ENCODE assay signal across 20 cellular contexts in the genomic region with DNA sequence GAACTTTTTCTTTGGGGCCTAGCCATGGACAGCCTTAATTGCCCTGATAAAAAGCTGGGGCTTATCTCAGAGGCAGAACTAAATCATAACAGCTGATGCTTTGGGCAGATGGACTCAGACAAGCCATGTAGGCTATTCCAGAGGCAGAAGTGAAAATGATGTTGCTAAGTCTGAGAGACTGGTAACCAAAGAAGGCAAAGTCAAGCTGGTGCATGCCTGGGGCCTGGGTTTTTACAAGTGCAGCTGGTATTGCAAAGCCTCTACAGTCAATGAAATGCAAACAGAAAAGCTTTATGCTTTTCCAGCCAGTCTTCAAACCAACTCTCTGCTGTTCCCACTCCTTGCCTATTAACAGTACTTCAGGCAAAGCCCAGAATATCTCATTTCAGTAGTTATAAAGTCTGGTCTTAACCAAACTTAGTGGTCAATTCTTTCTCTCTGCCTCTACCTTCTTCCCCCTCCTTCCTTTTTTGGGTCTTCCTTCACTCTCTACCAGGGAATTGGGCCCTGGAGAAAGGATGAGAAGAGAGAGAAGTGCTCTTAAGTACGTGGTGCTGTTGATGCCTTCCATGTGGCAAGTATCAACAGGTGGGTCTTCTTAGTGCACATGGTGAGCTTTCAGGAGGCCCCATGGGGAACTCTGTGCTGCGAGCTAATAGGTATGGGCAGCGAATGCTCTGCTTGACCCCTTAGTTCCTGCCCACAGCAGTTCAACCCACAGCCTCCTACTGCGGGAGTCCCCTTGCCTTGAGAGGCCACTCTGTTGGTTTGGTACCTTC. TPM values are rescaled to one million over a fixed set of nuclear protein-coding genes. Genes with fewer than 3 reads are reported as not detected.
DNase-seq lines count a peak whose midpoint lies in the region; ATAC-seq and TF ChIP-seq lines count a peak whose summit lies in the region.
"Had no signal": no experiment of that assay in that cellular context is flagged by ENCODE, and none has a peak within 500 bp of the region (broad histone marks: within the 10 kb centered on the region; RNA-seq: fewer than 3 reads in every experiment).

No MANE protein-coding gene starts in this region.

- H3K27me3 ChIP-seq in SJCRH30 (no peaks in the 10 kb centered on the region), heart right ventricle (peaks cover 0 to 93% (median 0%) of the 10 kb centered on the region in 7 donors)
- H3K27me3 ChIP-seq: pancreas, uterus had no signal

- DNase-seq in NCI-H1105 treated with DMSO at 0.1 percent for 48 hours (lab: John Stamatoyannopoulos, UW) (peak; percentile 32), SJCRH30 (peak; percentile 77 to 89), glomerular visceral epithelial cell (ENCODE audit: extremely low spot score) (no peak), heart right ventricle (no peak), CD14-positive monocyte (ENCODE audit: low spot score) (no peak)
- DNase-seq: activated CD4-positive, alpha-beta T cell treated with anti-CD3 and anti-CD28 coated beads for 36 hours; activated naive CD4-positive, alpha-beta T cell treated with anti-CD3 and anti-CD28 coated beads, Interleukin-2, amount 10 ng/mL, durations not matched to agents 7 days and 5 days; brain microvascular endothelial cell; DMS53; HCEC 1CT; NCI-H446; pancreas; RPMI8226; uterus had no signal

- TF ChIP-seq CTCF in heart right ventricle (IDR thresholded peaks at IDR 0.05), result no peak
- no peak for TF ChIP-seq CTCF in CD14-positive monocyte (IDR thresholded peaks at IDR 0.05)

- peaks cover 0 to 8% (median 0%) of the 10 kb centered on the region in 7 donors for H3K9me3 Mint-ChIP-seq in CD14-positive monocyte
- H3K9me3 Mint-ChIP-seq: activated naive CD4-positive, alpha-beta T cell treated with anti-CD3 and anti-CD28 coated beads, Interleukin-2, amount 10 ng/mL, durations not matched to agents 7 days and 5 days; stimulated activated naive CD8-positive, alpha-beta T cell treated with anti-CD3 and anti-CD28 coated beads, Interleukin-15, Interleukin-2, amounts not matched to agents 100 ng/mL and 50 ng/mL, for 24 hours had no signal

- WGBS in heart right ventricle, 2 donors, result 96 to 100% methylated on average over 4 of the region's 4 CpGs

- intact Hi-C loops in heart right ventricle (cut with DNase I), result loop anchor here in 5 of 10 donors (5.0 to 10.0 kb wide), 3 partner anchors 52 to 769 kb away; a partner anchor contains a TSS
- intact Hi-C loops in CD14-positive monocyte (cut with micrococcal nuclease), result loop anchor here in 1 of 2 donors (10.0 kb wide), 1 partner anchor 519 kb away; no protein-coding TSS in a partner anchor

- H3K36me3 ChIP-seq in SJCRH30, result no peaks in the 10 kb centered on the region
- no peaks in the 10 kb centered on the region for H3K36me3 ChIP-seq in heart right ventricle
- H3K36me3 ChIP-seq: brain microvascular endothelial cell, pancreas, uterus had no signal

- H3K4me3 ChIP-seq in SJCRH30, result no peak overlapping the region
- no peak overlapping the region for H3K4me3 ChIP-seq in heart right ventricle
- H3K4me3 ChIP-seq: pancreas, uterus had no signal

- H3K27ac ChIP-seq in SJCRH30 (peak overlapping the region; percentile 74), heart right ventricle (no peak overlapping the region)
- H3K27ac ChIP-seq: brain microvascular endothelial cell, pancreas, uterus had no signal

- H3K27ac Mint-ChIP-seq in CD14-positive monocyte, result peak overlapping the region in 1 of 7 donors; percentile 40
- H3K27ac Mint-ChIP-seq: activated CD4-positive, alpha-beta T cell treated with anti-CD3 and anti-CD28 coated beads for 36 hours; activated naive CD4-positive, alpha-beta T cell treated with anti-CD3 and anti-CD28 coated beads, Interleukin-2, amount 10 ng/mL, durations not matched to agents 7 days and 5 days; stimulated activated naive CD8-positive, alpha-beta T cell treated with anti-CD3 and anti-CD28 coated beads, Interleukin-15, Interleukin-2, amounts not matched to agents 100 ng/mL and 50 ng/mL, for 24 hours had no signal

- peak; percentile 42 for ATAC-seq in GM18502 (IDR thresholded peaks at IDR 0.05; ENCODE audit: poor library complexity, unreplicated experiment)
- peak; percentile 47 for ATAC-seq in GM21723 (IDR thresholded peaks at IDR 0.05; ENCODE audit: unreplicated experiment)
- ATAC-seq in heart right ventricle, result no peak
- ATAC-seq: activated CD4-positive, alpha-beta T cell treated with anti-CD3 and anti-CD28 coated beads for 36 hours; pancreas had no signal

- peaks cover 87 to 95% (median 93%) of the 10 kb centered on the region in 3 donors for H3K27me3 Mint-ChIP-seq in CD14-positive monocyte (ENCODE audit: low read depth in 3 of 3)

- peaks cover 23% of the 10 kb centered on the region for H3K4me1 Mint-ChIP-seq in CD14-positive monocyte

- H3K9me3 ChIP-seq in SJCRH30 (replicated peaks), result no peaks in the 10 kb centered on the region
- no peaks in the 10 kb centered on the region for H3K9me3 ChIP-seq in heart right ventricle
- H3K9me3 ChIP-seq: pancreas, uterus had no signal

- peaks cover 25% of the 10 kb centered on the region for H3K4me1 ChIP-seq in SJCRH30
- H3K4me1 ChIP-seq in heart right ventricle, result peaks cover 0 to 25% (median 11%) of the 10 kb centered on the region in 9 donors
- H3K4me1 ChIP-seq: pancreas, uterus had no signal

- peak overlapping the region in 1 of 2 donors; percentile 79 for H3K4me3 Mint-ChIP-seq in CD14-positive monocyte
- H3K4me3 Mint-ChIP-seq: activated CD4-positive, alpha-beta T cell treated with anti-CD3 and anti-CD28 coated beads for 36 hours; activated naive CD4-positive, alpha-beta T cell treated with anti-CD3 and anti-CD28 coated beads, Interleukin-2, amount 10 ng/mL, durations not matched to agents 7 days and 5 days; stimulated activated naive CD8-positive, alpha-beta T cell treated with anti-CD3 and anti-CD28 coated beads, Interleukin-15, Interleukin-2, amounts not matched to agents 100 ng/mL and 50 ng/mL, for 24 hours had no signal

- H3K36me3 Mint-ChIP-seq in CD14-positive monocyte, result no peaks in the 10 kb centered on the region
- H3K36me3 Mint-ChIP-seq: activated naive CD4-positive, alpha-beta T cell treated with anti-CD3 and anti-CD28 coated beads, Interleukin-2, amount 10 ng/mL, durations not matched to agents 7 days and 5 days had no signal

RNA-seq across cellular contexts. Expression of a gene that starts 39.2 kb away (rescaled TPM):
- total RNA-seq in SJCRH30 (2014; rRNA removed; shearing (Covaris generic)), result not detected in 2 replicates
- under 1 TPM in 2 of 10 donors, not detected in 8; 0.14 to 0.19 TPM for total RNA-seq in heart right ventricle
- polyA plus RNA-seq in heart right ventricle (under 1 TPM in 1 of 2 donors, not detected in 1; 0.04 TPM), CD14-positive monocyte (not detected)
- total RNA-seq: activated CD4-positive, alpha-beta T cell treated with anti-CD3 and anti-CD28 coated beads for 36 hours; dermis microvascular lymphatic vessel endothelial cell; pancreas; T-helper 2 cell treated with Interferon-gamma antibody and Interleukin-4, amounts not matched to agents 100 ng/mL and 5 ng/mL, for 36 hours had no signal
- polyA plus RNA-seq: BJ had no signal

RNA-seq across cellular contexts. Expression of a gene that starts 49.2 kb away (rescaled TPM):
- 10.9 and 13.4 TPM in 2 replicates for total RNA-seq in SJCRH30 (2014; rRNA removed; shearing (Covaris generic))
- total RNA-seq in heart right ventricle, result 10 to 100 TPM in 3 of 10 donors, 1 to 10 TPM in 7; 1.8 to 16.3 (median 4.6) TPM
- polyA plus RNA-seq in heart right ventricle (1 to 10 TPM; 1.2 to 2.3 TPM), CD14-positive monocyte (not detected)
- total RNA-seq: dermis microvascular lymphatic vessel endothelial cell; T-helper 2 cell treated with Interferon-gamma antibody and Interleukin-4, amounts not matched to agents 100 ng/mL and 5 ng/mL, for 36 hours had no signal
- polyA plus RNA-seq: BJ had no signal

Comparison
In these comparisons a context has a peak if more than half of its experiments do, and no peak if none do; other contexts are left out.
1. ATAC-seq: peak in GM18502 (single experiment) and GM21723 (single experiment); none in heart right ventricle (0 of 8).
2. DNase-seq: peak in NCI-H1105 treated with DMSO at 0.1 percent for 48 hours (single experiment) and SJCRH30 (2 of 2); none in glomerular visceral epithelial cell (single experiment), heart right ventricle (0 of 2) and CD14-positive monocyte (single experiment).